12 cellular contexts compared by ENCODE assay signal in genomic region chr1:33060579-33061083, GRCh38. TPM values are rescaled to one million over a fixed set of nuclear protein-coding genes. Genes with fewer than 3 reads are reported as not detected.
DNase-seq lines count a peak whose midpoint lies in the region; ATAC-seq and TF ChIP-seq lines count a peak whose summit lies in the region.
"Had no signal": no experiment of that assay in that cellular context is flagged by ENCODE, and none has a peak within 500 bp of the region (broad histone marks: within the 10 kb centered on the region; RNA-seq: fewer than 3 reads in every experiment).

No MANE protein-coding gene starts in this region.

- no peak overlapping the region for H3K23ac ChIP-seq in trophoblast cell (ENCODE audit: low read length)

- H3K36me3 Mint-ChIP-seq in activated T-helper 17 cell treated with anti-CD3 and anti-CD28 coated beads, Interleukin-2, amount 50 U/mL, for 72 hours (ENCODE audit: low read depth), result no peaks in the 10 kb centered on the region
- H3K36me3 Mint-ChIP-seq: mesothelial cell of epicardium had no signal

- H3K4me2 ChIP-seq in trophoblast cell (ENCODE audit: low read length), result no peak overlapping the region

- H3K4me3 ChIP-seq in fibroblast of villous mesenchyme (ENCODE audit: low read depth, low read length) (no peak overlapping the region), trophoblast cell (ENCODE audit: low read depth, low read length) (no peak overlapping the region)

- no peak for TF ChIP-seq CTCF in fibroblast of villous mesenchyme (IDR thresholded peaks at IDR 0.05; ENCODE audit: insufficient read depth, low read depth, low read length)

- peak overlapping the region; percentile 62 for H2BK12ac ChIP-seq in trophoblast cell (ENCODE audit: low read length)

- no peak overlapping the region for H3K27ac Mint-ChIP-seq in activated T-helper 17 cell treated with anti-CD3 and anti-CD28 coated beads, Interleukin-2, amount 50 U/mL, for 72 hours
- H3K27ac Mint-ChIP-seq: dendritic cell treated with granulocyte-macrophage colony-stimulating factor and Interleukin-4, amounts not matched to agents 40 ng/mL and 50 ng/mL, for 4 days; mesothelial cell of epicardium had no signal

- DNase-seq in EH (ENCODE audit: low read depth) (peak; percentile 98), SK-MEL-5 (ENCODE audit: low read depth, low spot score) (peak; percentile 92), fibroblast of villous mesenchyme (ENCODE audit: low read depth) (peak; percentile 74), trophoblast cell (peak; percentile 65 to 67), retina (no peak), HK-2 (ENCODE audit: unreplicated experiment) (no peak)
- DNase-seq: activated CD4-positive, alpha-beta T cell treated with anti-CD3 and anti-CD28 coated beads, Interleukin-2, amount 50 U/mL, for 4 hours; NCI-H510A had no signal

- H3K4me1 ChIP-seq in trophoblast cell (ENCODE audit: control insufficient read depth in 1 of 2, insufficient read depth in 2 of 2, low read length in 2 of 2), result peaks cover 12 to 17% of the 10 kb centered on the region in 2 experiments

- H3K79me1 ChIP-seq in trophoblast cell (ENCODE audit: low read length), result peaks cover 4% of the 10 kb centered on the region

- H3K27ac ChIP-seq in trophoblast cell (ENCODE audit: low read depth, low read length), result peak overlapping the region; percentile 84

- H3K14ac ChIP-seq in trophoblast cell (ENCODE audit: low read length), result no peak overlapping the region

- H3K79me2 ChIP-seq in trophoblast cell (ENCODE audit: control insufficient read depth, insufficient read depth, low read length, poor library complexity), result no peaks in the 10 kb centered on the region

- H3K27me3 Mint-ChIP-seq in activated T-helper 17 cell treated with anti-CD3 and anti-CD28 coated beads, Interleukin-2, amount 50 U/mL, for 72 hours, result peaks cover 4% of the 10 kb centered on the region

- peaks cover 20% of the 10 kb centered on the region for H3K9me3 Mint-ChIP-seq in activated T-helper 17 cell treated with anti-CD3 and anti-CD28 coated beads, Interleukin-2, amount 50 U/mL, for 72 hours

- no peak overlapping the region for H4K8ac ChIP-seq in trophoblast cell (ENCODE audit: low read depth, low read length)

- ATAC-seq in activated T-helper 17 cell treated with anti-CD3 and anti-CD28 coated beads, Interleukin-2, amount 50 U/mL, for 72 hours (replicated peaks), result no peak
- ATAC-seq in GM21576 (IDR thresholded peaks at IDR 0.05; ENCODE audit: unreplicated experiment), result no peak

- H4K12ac ChIP-seq in trophoblast cell (ENCODE audit: low read depth, low read length), result no peak overlapping the region

- in situ Hi-C loops in SK-MEL-5 (cut with HindIII; ENCODE audit: low pct_unique_long_range_greater_than_20kb, low sequenced_read_pairs), result no loop called here

- H3K4me1 Mint-ChIP-seq in activated T-helper 17 cell treated with anti-CD3 and anti-CD28 coated beads, Interleukin-2, amount 50 U/mL, for 72 hours, result peaks cover 2% of the 10 kb centered on the region

- no peak overlapping the region for H3K18ac ChIP-seq in trophoblast cell (ENCODE audit: low read length)

- H2AK5ac ChIP-seq in trophoblast cell (ENCODE audit: low read length), result no peak overlapping the region

- no peak overlapping the region for H2AFZ ChIP-seq in trophoblast cell (ENCODE audit: insufficient read depth, low read length, poor library complexity)

- no peaks in the 10 kb centered on the region for H3K27me3 ChIP-seq in trophoblast cell (ENCODE audit: insufficient read depth, low read length)

- no CpG with 5 or more reads among the region's 2 CpGs for WGBS in trophoblast cell (ENCODE audit: extremely low coverage, insufficient coverage, insufficient read length)

- H3K9ac ChIP-seq in trophoblast cell (ENCODE audit: low read length), result no peak overlapping the region

- peak overlapping the region; percentile 39 for H4K91ac ChIP-seq in trophoblast cell (ENCODE audit: low read depth, low read length)

- H3K9me3 ChIP-seq in trophoblast cell (ENCODE audit: insufficient read depth, low read depth, low read length), result peaks cover 7% of the 10 kb centered on the region

- H3K36me3 ChIP-seq in trophoblast cell (ENCODE audit: control insufficient read depth in 1 of 2, insufficient read depth in 2 of 2, low read length in 2 of 2), result peaks cover 2 to 4% of the 10 kb centered on the region in 2 experiments

- H3K4me3 Mint-ChIP-seq in activated T-helper 17 cell treated with anti-CD3 and anti-CD28 coated beads, Interleukin-2, amount 50 U/mL, for 72 hours, result no peak overlapping the region
- H3K4me3 Mint-ChIP-seq: dendritic cell treated with granulocyte-macrophage colony-stimulating factor and Interleukin-4, amounts not matched to agents 40 ng/mL and 50 ng/mL, for 4 days; mesothelial cell of epicardium had no signal

- peak overlapping the region; percentile 56 for H2BK120ac ChIP-seq in trophoblast cell (ENCODE audit: insufficient read depth, low read length, poor library complexity)

- H2BK5ac ChIP-seq in trophoblast cell (ENCODE audit: low read depth, low read length, poor library complexity), result peak overlapping the region; percentile 46

- H3K4ac ChIP-seq in trophoblast cell (ENCODE audit: low read depth, low read length), result no peak overlapping the region

RNA-seq across cellular contexts. Expression of gene AZIN2, which starts 20.3 kb away (rescaled TPM):
- 5.9 and 8.2 TPM in 2 replicates for total RNA-seq in SK-MEL-5 (2014; rRNA removed; shearing (Covaris generic))
- polyA plus RNA-seq in SK-MEL-5 (2015; cell fraction: cytosol; rRNA removed), result 3.9 and 5.4 TPM in 2 replicates
- polyA plus RNA-seq in SK-MEL-5 (2015; cell fraction: nucleus; rRNA removed), result 25.8 and 29.4 TPM in 2 replicates
- 2.6 and 6.8 TPM in 2 replicates for total RNA-seq in fibroblast of villous mesenchyme
- polyA plus RNA-seq in trophoblast cell (2013), result 4.4 and 5.3 TPM in 2 replicates
- 1 to 10 TPM; 3.4 to 3.7 TPM for total RNA-seq in activated T-helper 17 cell treated with anti-CD3 and anti-CD28 coated beads, Interleukin-2, amount 50 U/mL, for 72 hours

RNA-seq across cellular contexts. Expression of gene AK2, which starts 23.9 kb away (rescaled TPM):
- 327 and 348 TPM in 2 replicates for total RNA-seq in SK-MEL-5 (2014; rRNA removed; shearing (Covaris generic))
- polyA plus RNA-seq in SK-MEL-5 (2015; cell fraction: cytosol; rRNA removed), result 319 and 423 TPM in 2 replicates
- 312 and 338 TPM in 2 replicates for polyA plus RNA-seq in SK-MEL-5 (2015; cell fraction: nucleus; rRNA removed)
- 99.7 and 120 TPM in 2 replicates for total RNA-seq in fibroblast of villous mesenchyme
- 81.3 and 83.7 TPM in 2 replicates for polyA plus RNA-seq in trophoblast cell (2013)
- 100 to 1,000 TPM; 304 to 372 TPM for total RNA-seq in activated T-helper 17 cell treated with anti-CD3 and anti-CD28 coated beads, Interleukin-2, amount 50 U/mL, for 72 hours

Comparison
In these comparisons a context has a peak if more than half of its experiments do, and no peak if none do; other contexts are left out.
1. DNase-seq: peak in EH (single experiment), SK-MEL-5 (single experiment), fibroblast of villous mesenchyme (single experiment) and trophoblast cell (2 of 2); none in retina (single experiment) and HK-2 (single experiment).